In the genomic region with DNA sequence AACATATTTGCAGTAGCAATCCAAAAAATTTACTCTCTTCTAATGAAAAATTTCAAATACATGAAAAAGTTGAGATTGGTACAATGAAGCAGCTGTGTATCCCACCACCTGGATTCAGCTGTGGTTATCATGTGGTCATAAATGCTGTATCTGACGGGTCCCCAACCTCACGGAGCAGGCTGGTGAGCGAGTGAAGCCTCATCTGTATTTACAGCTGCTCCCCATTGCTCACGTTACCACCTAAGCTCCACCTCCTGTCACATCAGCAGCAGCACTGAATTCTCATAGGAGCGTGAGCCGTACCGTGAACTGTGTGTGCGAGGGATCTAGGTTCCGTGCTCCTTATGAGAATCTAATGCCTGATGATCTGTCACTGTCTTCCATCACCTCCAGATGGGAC, we compare ENCODE assay signal across 22 cellular contexts.
"Had no signal": no experiment of that assay in that cellular context is flagged by ENCODE, and none has a peak within 500 bp of the region (broad histone marks: within the 10 kb centered on the region; RNA-seq: fewer than 3 reads in every experiment).

No MANE protein-coding gene starts in this region.

- H3K4me3 ChIP-seq: SK-N-MC had no signal

- DNase-seq: Karpas-422, KG1, MM.1S, NCI-H1092 treated with DMSO at 0.1 percent for 48 hours, NCI-H1436, NCI-H187, NCI-H2029, NCI-H2081 treated with DMSO at 0.1 percent for 48 hours, NCI-H2171, NCI-H226, NCI-H446, NCI-H510A, NCI-H524 treated with DMSO at 0.1 percent for 48 hours, NCI-H69, NCI-H774, PC-3, SHP77 had no signal

- FAIRE-seq: HTR-8/SVneo had no signal

- H3K27ac ChIP-seq: HL-60, RWPE1, SK-N-MC had no signal

- ATAC-seq: Panc1, PC-3 had no signal
